In the genomic region with DNA sequence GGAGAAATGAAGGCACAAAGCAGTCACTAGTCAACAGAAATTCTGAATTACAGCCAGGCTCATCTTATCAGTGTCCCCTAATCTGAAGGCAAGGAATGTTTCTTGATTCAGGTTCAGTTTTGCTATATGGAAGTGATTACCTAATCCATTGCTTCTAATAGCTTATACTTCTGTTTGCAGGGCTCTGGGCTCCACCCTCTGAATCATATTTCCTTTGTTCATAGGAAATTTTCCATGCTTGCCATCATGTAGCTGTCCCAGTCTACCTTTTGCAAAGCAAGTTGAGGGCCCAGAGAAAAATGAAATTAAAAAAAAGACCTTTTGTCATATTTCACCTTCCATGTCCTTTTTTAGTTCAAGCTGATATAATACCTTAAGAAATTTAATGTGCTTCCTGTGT, we compare ENCODE assay signal across 24 cellular contexts.
DNase-seq lines count a peak whose midpoint lies in the region; ATAC-seq, FAIRE-seq and TF ChIP-seq lines count a peak whose summit lies in the region.
"Had no signal": no experiment of that assay in that cellular context is flagged by ENCODE, and none has a peak within 500 bp of the region (broad histone marks: within the 10 kb centered on the region; RNA-seq: fewer than 3 reads in every experiment).

No MANE protein-coding gene starts in this region.

- H3K27me3 ChIP-seq in OCI-LY3 (ENCODE audit: low read depth, low read length) (no peaks in the 10 kb centered on the region), RWPE2 (ENCODE audit: insufficient read depth, poor library complexity, severe bottlenecking) (no peaks in the 10 kb centered on the region), endothelial cell of umbilical vein (ENCODE audit: control insufficient read depth in 2 of 2, insufficient read depth in 2 of 2, low read length in 2 of 2) (no peaks in the 10 kb centered on the region), keratinocyte (ENCODE audit: control insufficient read depth, extremely low read depth, insufficient read depth, low read length) (no peaks in the 10 kb centered on the region), dorsolateral prefrontal cortex (no peaks in the 10 kb centered on the region)
- H3K27me3 ChIP-seq: BE2C had no signal

- H2AFZ ChIP-seq in OCI-LY3 (ENCODE audit: low read depth, low read length) (no peak overlapping the region), endothelial cell of umbilical vein (ENCODE audit: low read depth, low read length) (no peak overlapping the region), keratinocyte (ENCODE audit: control insufficient read depth, low read length) (no peak overlapping the region)

- H3K4me3 ChIP-seq in OCI-LY3 (ENCODE audit: low read length) (no peak overlapping the region), RWPE2 (ENCODE audit: severe bottlenecking) (no peak overlapping the region), endothelial cell of umbilical vein (replicated peaks in 1 of 3; ENCODE audit: insufficient read depth in 1 of 3, low read depth in 1 of 3, low read length in 3 of 3) (no peak overlapping the region), keratinocyte (ENCODE audit: control insufficient read depth in 2 of 3, extremely low read depth in 1 of 3, insufficient read depth in 2 of 3, low read depth in 1 of 3, low read length in 3 of 3) (no peak overlapping the region), dorsolateral prefrontal cortex (no peak overlapping the region)
- H3K4me3 ChIP-seq: GM12878 had no signal

- no peaks in the 10 kb centered on the region for H3K9me3 ChIP-seq in OCI-LY3 (ENCODE audit: insufficient read depth, low read length)
- H3K9me3 ChIP-seq in RWPE2 (ENCODE audit: severe bottlenecking), result peaks cover 2% of the 10 kb centered on the region
- no peaks in the 10 kb centered on the region for H3K9me3 ChIP-seq in endothelial cell of umbilical vein (replicated peaks; ENCODE audit: control insufficient read depth, insufficient read depth, low read length)
- H3K9me3 ChIP-seq in keratinocyte (ENCODE audit: control insufficient read depth, low read depth, low read length), result no peaks in the 10 kb centered on the region
- H3K9me3 ChIP-seq: BE2C had no signal

- peaks cover 5% of the 10 kb centered on the region for H3K36me3 ChIP-seq in OCI-LY3 (replicated peaks; ENCODE audit: low read depth, low read length)
- no peaks in the 10 kb centered on the region for H3K36me3 ChIP-seq in RWPE2 (ENCODE audit: low read depth)
- H3K36me3 ChIP-seq in endothelial cell of umbilical vein (ENCODE audit: control insufficient read depth in 2 of 2, extremely low read depth in 1 of 2, insufficient read depth in 2 of 2, low read length in 2 of 2), result no peaks in the 10 kb centered on the region
- H3K36me3 ChIP-seq in keratinocyte (ENCODE audit: control insufficient read depth in 2 of 2, extremely low read depth in 1 of 2, insufficient read depth in 2 of 2, low read length in 2 of 2), result no peaks in the 10 kb centered on the region
- H3K36me3 ChIP-seq: BE2C had no signal

- CTCF ChIA-PET in endothelial cell of umbilical vein (lab: Charles Lee), result interaction anchor here (0.6 to 2.2 kb wide), 5 partner anchors 9 to 145 kb away, joined by 3 to 8 read pairs (median 3); no protein-coding TSS in a partner anchor

- H3K4me2 ChIP-seq in OCI-LY3 (ENCODE audit: low read length) (no peak overlapping the region), endothelial cell of umbilical vein (ENCODE audit: insufficient read depth, low read length) (no peak overlapping the region), keratinocyte (ENCODE audit: control insufficient read depth, extremely low read depth, insufficient read depth, low read depth, low read length) (no peak overlapping the region)

- intact Hi-C loops in endothelial cell of umbilical vein (cut with micrococcal nuclease) (no loop called here), head of caudate nucleus (cut with DNase I) (no loop called here), dorsolateral prefrontal cortex (cut with DNase I) (no loop called here)

- H3K9ac ChIP-seq in OCI-LY3 (ENCODE audit: low read length) (no peak overlapping the region), endothelial cell of umbilical vein (replicated peaks; ENCODE audit: extremely low read depth, insufficient read depth, low read length) (no peak overlapping the region), keratinocyte (ENCODE audit: control insufficient read depth, extremely low read depth, insufficient read depth, low read length) (no peak overlapping the region)

- FAIRE-seq in endothelial cell of umbilical vein (lab: Jason Lieb, UNC), result peak; percentile 40
- peak; percentile 39 for FAIRE-seq in keratinocyte (lab: Jason Lieb, UNC)
- FAIRE-seq: A204.1, GM12878, H1, HTR-8/SVneo had no signal

- no TSS peak for BruUV-seq in endothelial cell of umbilical vein (replicated peaks; lab: Mats Ljungman, UMichigan)

- H3K4me1 ChIP-seq in OCI-LY3 (ENCODE audit: low read length) (peaks cover 15% of the 10 kb centered on the region), RWPE2 (ENCODE audit: insufficient read depth, poor library complexity, severe bottlenecking) (peaks cover 6% of the 10 kb centered on the region), endothelial cell of umbilical vein (ENCODE audit: control insufficient read depth, extremely low read depth, insufficient read depth, low read length) (no peaks in the 10 kb centered on the region), keratinocyte (ENCODE audit: control insufficient read depth, extremely low read depth, insufficient read depth, low read length) (no peaks in the 10 kb centered on the region)
- H3K4me1 ChIP-seq: BE2C had no signal

- dilution Hi-C loops in endothelial cell of umbilical vein (cut with MboI; ENCODE audit: extremely low pct_ligation_motif_present, low sequenced_read_pairs) (no loop called here), keratinocyte (cut with MboI; ENCODE audit: extremely low pct_ligation_motif_present, low sequenced_read_pairs) (no loop called here)

- H3K27ac ChIP-seq in OCI-LY3 (ENCODE audit: low read length), result peak overlapping the region; percentile 65
- no peak overlapping the region for H3K27ac ChIP-seq in RWPE2 (ENCODE audit: poor library complexity, severe bottlenecking)
- H3K27ac ChIP-seq in endothelial cell of umbilical vein (ENCODE audit: insufficient read depth, low read depth, low read length), result no peak overlapping the region
- H3K27ac ChIP-seq in keratinocyte (ENCODE audit: control insufficient read depth, insufficient read depth, low read length), result no peak overlapping the region
- H3K27ac ChIP-seq in dorsolateral prefrontal cortex, result no peak overlapping the region

- H3K79me2 ChIP-seq in OCI-LY3 (ENCODE audit: low read length) (no peaks in the 10 kb centered on the region), endothelial cell of umbilical vein (ENCODE audit: control insufficient read depth, insufficient read depth, low read length) (no peaks in the 10 kb centered on the region), keratinocyte (ENCODE audit: control insufficient read depth, insufficient read depth, low read length) (no peaks in the 10 kb centered on the region)

- POLR2A ChIA-PET in endothelial cell of umbilical vein (lab: Charles Lee), result no interaction called here

- H4K20me1 ChIP-seq in OCI-LY3 (ENCODE audit: insufficient read depth, low read length) (no peaks in the 10 kb centered on the region), endothelial cell of umbilical vein (replicated peaks; ENCODE audit: control insufficient read depth, extremely low read depth, insufficient read depth, low read length) (no peaks in the 10 kb centered on the region), keratinocyte (ENCODE audit: control insufficient read depth, extremely low read depth, insufficient read depth, low read length) (no peaks in the 10 kb centered on the region)

- TF ChIP-seq CTCF in OCI-LY3 (IDR thresholded peaks at IDR 0.05; ENCODE audit: low read depth, low read length) (no peak), RWPE2 (IDR thresholded peaks at IDR 0.05; ENCODE audit: poor library complexity, severe bottlenecking) (no peak), endothelial cell of umbilical vein (IDR thresholded peaks at IDR 0.05; ENCODE audit: extremely low read depth in 1 of 2, insufficient read depth in 1 of 2, low read depth in 1 of 2, low read length in 2 of 2) (no peak), keratinocyte (optimal IDR thresholded peaks at IDR 0.05 in 1 of 3, IDR thresholded peaks at IDR 0.05 in 1 of 3, conservative IDR thresholded peaks at IDR 0.05 in 1 of 3; ENCODE audit: extremely low read depth in 1 of 3, insufficient read depth in 2 of 3, low read length in 3 of 3) (no peak), dorsolateral prefrontal cortex (IDR thresholded peaks at IDR 0.05 in 54 of 56, conservative IDR thresholded peaks at IDR 0.05 in 2 of 56; ENCODE audit: low read depth in 1 of 56, partially characterized antibody in 56 of 56) (no peak)

- DNase-seq in RWPE2 (ENCODE audit: low spot score) (no peak), endothelial cell of umbilical vein (ENCODE audit: low read depth, low spot score) (peak; percentile 40), keratinocyte (ENCODE audit: low read depth, low spot score) (no peak), SW 1271 (lab: John Stamatoyannopoulos, UW) (no peak), head of caudate nucleus (no peak), dorsolateral prefrontal cortex (no peak)
- DNase-seq: ACHN; BE2C; C1 segment of cervical spinal cord; CD4-positive, CD25-positive, alpha-beta regulatory T cell; CD8-positive, alpha-beta memory T cell; COR-L47; DMS 273 treated with DMSO at 0.1 percent for 48 hours; DMS53; DND-41; EL; H9; IMR-90 had no signal

- ATAC-seq in RWPE2 (ENCODE audit: low read depth) (peak; percentile 64), HG02798 (IDR thresholded peaks at IDR 0.05; ENCODE audit: poor library complexity, unreplicated experiment) (no peak)
- ATAC-seq: GM12878 had no signal

- TF ChIP-seq POLR2A in endothelial cell of umbilical vein (IDR thresholded peaks at IDR 0.05; ENCODE audit: low read depth, low read length), result no peak

- H3K9me1 ChIP-seq in endothelial cell of umbilical vein (replicated peaks; ENCODE audit: control insufficient read depth, extremely low read depth, insufficient read depth, low read length) (no peaks in the 10 kb centered on the region), keratinocyte (ENCODE audit: control insufficient read depth, extremely low read depth, insufficient read depth, low read length) (no peaks in the 10 kb centered on the region)

TF ChIP-seq in endothelial cell of umbilical vein, 7 proteins besides CTCF, POLR2A, EP300 and RAD21:
- TF ChIP-seq EZH2 (IDR thresholded peaks at IDR 0.05; ENCODE audit: borderline replicate concordance, low read depth, low read length, severe bottlenecking) (no peak), FOS (IDR thresholded peaks at IDR 0.05; ENCODE audit: borderline replicate concordance, insufficient read depth, low read length) (peak; percentile 47)
TF ChIP-seq in endothelial cell of umbilical vein: peak in this region for 1.
